9 cellular contexts compared by ENCODE assay signal in genomic region chr17:47078801-47079200, GRCh38.
"Had no signal": no experiment of that assay in that cellular context is flagged by ENCODE, and none has a peak within 500 bp of the region (broad histone marks: within the 10 kb centered on the region; RNA-seq: fewer than 3 reads in every experiment).

No MANE protein-coding gene starts in this region.

- FAIRE-seq: H1 had no signal

- DNase-seq: GM23248, GOT3, H7, H9, HCEC 1CT, HFFc6 had no signal

- ATAC-seq: GM23338, HCT116 had no signal
